9 cellular contexts compared by ENCODE assay signal in genomic region chr4:39181520-39181904, GRCh38. TPM values are rescaled to one million over a fixed set of nuclear protein-coding genes. Genes with fewer than 3 reads are reported as not detected.
DNase-seq lines count a peak whose midpoint lies in the region; ATAC-seq and TF ChIP-seq lines count a peak whose summit lies in the region.
"Had no signal": no experiment of that assay in that cellular context is flagged by ENCODE, and none has a peak within 500 bp of the region (broad histone marks: within the 10 kb centered on the region; RNA-seq: fewer than 3 reads in every experiment).

No MANE protein-coding gene starts in this region.

- H3K4me3 ChIP-seq in breast epithelium (peak overlapping the region; percentile 80 to 90 (median 81)), mesodermal cell (ENCODE audit: extremely low read depth, insufficient read depth, low read length, poor library complexity, severe bottlenecking) (peak overlapping the region; percentile 19), upper lobe of left lung (peak overlapping the region in 3 of 4 donors; percentile 76 to 87 (median 80))

- 93% methylated on average over 7 to 8 of the region's 9 CpGs for WGBS in mesodermal cell (ENCODE audit: insufficient coverage in 2 of 2), 2 experiments
- WGBS in upper lobe of left lung, 2 donors: 77 to 89% methylated on average over 9 of the region's 9 CpGs

- no peak overlapping the region for H3K4me3 Mint-ChIP-seq in activated naive CD4-positive, alpha-beta T cell treated with anti-CD3 and anti-CD28 coated beads, Interleukin-2, amount 10 ng/mL, durations not matched to agents 7 days and 5 days
- no peak overlapping the region for H3K4me3 Mint-ChIP-seq in progenitor cell of endocrine pancreas (ENCODE audit: low read depth)

- TF ChIP-seq EP300 in upper lobe of left lung (IDR thresholded peaks at IDR 0.05): no peak

- intact Hi-C loops in breast epithelium (cut with DNase I; ENCODE audit: low total_unique reads): no loop called here

- peaks cover 5% of the 10 kb centered on the region for H3K27me3 Mint-ChIP-seq in activated naive CD4-positive, alpha-beta T cell treated with anti-CD3 and anti-CD28 coated beads, Interleukin-2, amount 10 ng/mL, durations not matched to agents 7 days and 5 days
- no peaks in the 10 kb centered on the region for H3K27me3 Mint-ChIP-seq in progenitor cell of endocrine pancreas

- no peaks in the 10 kb centered on the region for H3K27me3 ChIP-seq in breast epithelium
- no peaks in the 10 kb centered on the region for H3K27me3 ChIP-seq in upper lobe of left lung

- H3K4me1 ChIP-seq in breast epithelium (no peaks in the 10 kb centered on the region), mesodermal cell (ENCODE audit: control insufficient read depth, insufficient read depth, low read length, poor library complexity, severe bottlenecking) (no peaks in the 10 kb centered on the region), upper lobe of left lung (peaks cover 4 to 8% (median 7%) of the 10 kb centered on the region in 4 donors)

- H3K36me3 ChIP-seq in breast epithelium: no peaks in the 10 kb centered on the region
- no peaks in the 10 kb centered on the region for H3K36me3 ChIP-seq in mesodermal cell (ENCODE audit: control insufficient read depth, insufficient read depth, low read length)
- no peaks in the 10 kb centered on the region for H3K36me3 ChIP-seq in upper lobe of left lung

- no peaks in the 10 kb centered on the region for H3K9me3 ChIP-seq in breast epithelium
- H3K9me3 ChIP-seq in mesodermal cell (ENCODE audit: control insufficient read depth, low read length): no peaks in the 10 kb centered on the region
- H3K9me3 ChIP-seq in upper lobe of left lung: no peaks in the 10 kb centered on the region

- CTCF ChIA-PET in activated naive CD4-positive, alpha-beta T cell treated with anti-CD3 and anti-CD28 coated beads, Interleukin-2, amount 10 ng/mL, durations not matched to agents 7 days and 5 days (lab: Charles Lee): interaction anchor here (0.5 to 1.0 kb wide), 10 partner anchors 8 to 543 kb away, joined by 3 to 4 read pairs (median 3); no protein-coding TSS in a partner anchor

- no peak for DNase-seq in activated naive CD4-positive, alpha-beta T cell treated with anti-CD3 and anti-CD28 coated beads, Interleukin-2, amount 10 ng/mL, durations not matched to agents 7 days and 5 days
- no peak for DNase-seq in activated naive CD4-positive, alpha-beta T cell treated with anti-CD3 and anti-CD28 coated beads, Interleukin-2, amount 50 U/mL, for 72 hours (ENCODE audit: low spot score in 2 of 2)
- DNase-seq in breast epithelium (ENCODE audit: low spot score in 2 of 2): no peak
- no peak for DNase-seq in upper lobe of left lung
- no peak for DNase-seq in mesenteric fat pad (ENCODE audit: low spot score)
- DNase-seq in germinal center (ENCODE audit: low spot score): no peak
- no peak for DNase-seq in progenitor cell of endocrine pancreas (ENCODE audit: low spot score, unreplicated experiment)

- no peaks in the 10 kb centered on the region for H3K36me3 Mint-ChIP-seq in activated naive CD4-positive, alpha-beta T cell treated with anti-CD3 and anti-CD28 coated beads, Interleukin-2, amount 10 ng/mL, durations not matched to agents 7 days and 5 days
- H3K36me3 Mint-ChIP-seq in activated naive CD4-positive, alpha-beta T cell treated with anti-CD3 and anti-CD28 coated beads, Interleukin-2, amount 50 U/mL, for 72 hours: no peaks in the 10 kb centered on the region
- H3K36me3 Mint-ChIP-seq in progenitor cell of endocrine pancreas (ENCODE audit: insufficient read depth): peaks cover 1% of the 10 kb centered on the region

- no peak for ATAC-seq in activated naive CD4-positive, alpha-beta T cell treated with anti-CD3 and anti-CD28 coated beads, Interleukin-2, amount 50 U/mL, for 72 hours
- no peak for ATAC-seq in upper lobe of left lung (ENCODE audit: low FRiP score in 2 of 2)

- TF ChIP-seq CTCF in breast epithelium (IDR thresholded peaks at IDR 0.05) (no peak), upper lobe of left lung (IDR thresholded peaks at IDR 0.05) (no peak), progenitor cell of endocrine pancreas (IDR thresholded peaks at IDR 0.05; ENCODE audit: unreplicated experiment) (no peak)

- peaks cover 10% of the 10 kb centered on the region for H3K4me1 Mint-ChIP-seq in activated naive CD4-positive, alpha-beta T cell treated with anti-CD3 and anti-CD28 coated beads, Interleukin-2, amount 10 ng/mL, durations not matched to agents 7 days and 5 days
- H3K4me1 Mint-ChIP-seq in progenitor cell of endocrine pancreas (ENCODE audit: low read depth): peaks cover 6% of the 10 kb centered on the region

- no peaks in the 10 kb centered on the region for H3K9me3 Mint-ChIP-seq in activated naive CD4-positive, alpha-beta T cell treated with anti-CD3 and anti-CD28 coated beads, Interleukin-2, amount 10 ng/mL, durations not matched to agents 7 days and 5 days
- no peaks in the 10 kb centered on the region for H3K9me3 Mint-ChIP-seq in activated naive CD4-positive, alpha-beta T cell treated with anti-CD3 and anti-CD28 coated beads, Interleukin-2, amount 50 U/mL, for 72 hours
- H3K9me3 Mint-ChIP-seq in progenitor cell of endocrine pancreas (ENCODE audit: low read depth): no peaks in the 10 kb centered on the region
- H3K9me3 Mint-ChIP-seq: brain had no signal

- TF ChIP-seq POLR2A in breast epithelium (IDR thresholded peaks at IDR 0.05) (no peak), upper lobe of left lung (IDR thresholded peaks at IDR 0.05) (no peak)

- peak overlapping the region; percentile 65 for H3K27ac Mint-ChIP-seq in activated naive CD4-positive, alpha-beta T cell treated with anti-CD3 and anti-CD28 coated beads, Interleukin-2, amount 10 ng/mL, durations not matched to agents 7 days and 5 days
- no peak overlapping the region for H3K27ac Mint-ChIP-seq in activated naive CD4-positive, alpha-beta T cell treated with anti-CD3 and anti-CD28 coated beads, Interleukin-2, amount 50 U/mL, for 72 hours
- H3K27ac Mint-ChIP-seq in progenitor cell of endocrine pancreas: no peak overlapping the region
- H3K27ac Mint-ChIP-seq: brain had no signal

- H3K27ac ChIP-seq in breast epithelium: peak overlapping the region in 1 of 2 donors; percentile 77
- H3K27ac ChIP-seq in mesodermal cell (ENCODE audit: low read depth, low read length, severe bottlenecking): peak overlapping the region; percentile 36
- peak overlapping the region in 2 of 4 donors; percentile 19 to 72 for H3K27ac ChIP-seq in upper lobe of left lung

RNA-seq across cellular contexts. Expression of gene WDR19, which starts 0.8 kb away (rescaled TPM):
- total RNA-seq in activated naive CD4-positive, alpha-beta T cell treated with anti-CD3 and anti-CD28 coated beads, Interleukin-2, amount 50 U/mL, for 72 hours: 10 to 100 TPM; 10.6 to 15.3 TPM
- total RNA-seq in breast epithelium (10 to 100 TPM; 65.6 to 75.8 (median 66.5) TPM), upper lobe of left lung (100 to 1,000 TPM in 1 of 6 donors, 10 to 100 TPM in 5; 27.1 to 211 (median 52.3) TPM), mesenteric fat pad (26.1 TPM), progenitor cell of endocrine pancreas (80.5 and 81.3 TPM in 2 replicates)
- polyA plus RNA-seq in mesodermal cell (2013, experiment 1 of 2): 31.9 TPM
- 32.0 TPM for polyA plus RNA-seq in mesodermal cell (2013, experiment 2 of 2)

Comparison
In these comparisons a context has a peak if more than half of its experiments do, and no peak if none do; other contexts are left out.
1. H3K4me3 ChIP-seq: peak in every context shown above with its lines; median percentile 81 in breast epithelium; 80 in upper lobe of left lung; 19 in mesodermal cell.